8 cellular contexts compared by ENCODE assay signal in the genomic region with DNA sequence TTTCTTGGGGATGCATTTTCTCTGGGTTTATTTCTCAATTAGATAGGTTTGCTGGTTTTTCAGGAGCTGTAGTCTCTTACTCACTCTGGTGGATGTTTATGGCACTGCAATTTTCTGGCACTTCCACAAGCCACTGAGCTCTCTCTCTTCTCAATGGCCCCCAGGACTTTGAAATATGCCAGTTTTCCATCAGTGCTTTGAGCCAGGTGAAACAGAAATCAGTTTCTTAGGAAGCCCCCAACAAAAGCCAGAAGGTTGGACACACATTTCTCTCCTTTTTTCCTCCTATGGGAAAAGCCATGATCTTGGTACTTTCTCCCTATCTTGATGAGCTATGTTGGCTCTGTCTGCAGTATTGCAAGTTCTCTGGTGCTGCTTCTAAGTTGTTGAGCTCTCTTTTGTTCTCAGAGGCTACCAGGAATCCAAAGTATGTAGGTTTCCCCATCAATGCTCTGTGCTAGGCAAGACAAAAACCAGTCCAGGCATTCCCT.
DNase-seq lines count a peak whose midpoint lies in the region; ATAC-seq, FAIRE-seq and TF ChIP-seq lines count a peak whose summit lies in the region.

No MANE protein-coding gene starts in this region.

- TF ChIP-seq CTCF in MCF 10A (IDR thresholded peaks at IDR 0.05; ENCODE audit: unreplicated experiment): peak; percentile 67

- no peaks in the 10 kb centered on the region for H3K27me3 Mint-ChIP-seq in MCF 10A (ENCODE audit: insufficient read depth, unreplicated experiment)

- POLR2A ChIA-PET in MCF 10A (lab: Yijun Ruan, JAX): interaction anchor here (0.7 to 2.7 kb wide), 2 partner anchors 76 to 121 kb away, joined by 3 to 27 read pairs; partner anchors contain the start of gene TMEM100

- no peak for TF ChIP-seq POLR2A in H54 (IDR thresholded peaks at IDR 0.05; ENCODE audit: low read depth, low read length)

- no peaks in the 10 kb centered on the region for H3K36me3 Mint-ChIP-seq in MCF 10A (ENCODE audit: insufficient read depth, unreplicated experiment)

- H3K4me1 Mint-ChIP-seq in MCF 10A (ENCODE audit: insufficient read depth, unreplicated experiment): no peaks in the 10 kb centered on the region

- ATAC-seq in GM19023 (IDR thresholded peaks at IDR 0.05; ENCODE audit: unreplicated experiment): no peak
- no peak for ATAC-seq in left ventricle myocardium superior

- intact Hi-C loops in MCF 10A (cut with micrococcal nuclease): loop anchor here (1.0 to 2.0 kb wide), 4 partner anchors 76 to 223 kb away; no protein-coding TSS in a partner anchor
- intact Hi-C loops in left ventricle myocardium superior (cut with micrococcal nuclease): no loop called here

- no peak overlapping the region for H3K27ac Mint-ChIP-seq in MCF 10A (ENCODE audit: low read depth, unreplicated experiment)

- H3K9me3 Mint-ChIP-seq in MCF 10A (ENCODE audit: unreplicated experiment): peaks cover 15% of the 10 kb centered on the region

- H3K4me3 Mint-ChIP-seq in MCF 10A (ENCODE audit: unreplicated experiment): no peak overlapping the region

- DNase-seq in DMS53 (lab: John Stamatoyannopoulos, UW) (peak; percentile 68), H54 (ENCODE audit: insufficient read length, low spot score) (peak; percentile 16), NCI-H226 (peak; percentile 26), MCF 10A (ENCODE audit: unreplicated experiment) (peak; percentile 57), lung microvascular endothelial cell (ENCODE audit: low read depth in 2 of 2) (peak; percentile 66 to 79), DMS153 (lab: John Stamatoyannopoulos, UW) (no peak), left ventricle myocardium superior (no peak)

- BruUV-seq in MCF 10A (replicated peaks; lab: Mats Ljungman, UMichigan): no TSS peak

- CTCF ChIA-PET in MCF 10A (lab: Yijun Ruan, JAX): interaction anchor here (0.5 to 6.5 kb wide), 68 partner anchors 10 to 1300 kb away, joined by 3 to 231 read pairs (median 5); partner anchors contain the start of genes PCTP, SMIM36 and TMEM100

- peak; percentile 69 for FAIRE-seq in H54 (lab: Jason Lieb, UNC)

Comparison
In these comparisons a context has a peak if more than half of its experiments do, and no peak if none do; other contexts are left out.
1. DNase-seq: peak in DMS53 (single experiment), H54 (single experiment), NCI-H226 (single experiment), MCF 10A (single experiment) and lung microvascular endothelial cell (2 of 2); none in DMS153 (single experiment) and left ventricle myocardium superior (single experiment).